1 cellular context compared by ENCODE assay signal in the genomic region with DNA sequence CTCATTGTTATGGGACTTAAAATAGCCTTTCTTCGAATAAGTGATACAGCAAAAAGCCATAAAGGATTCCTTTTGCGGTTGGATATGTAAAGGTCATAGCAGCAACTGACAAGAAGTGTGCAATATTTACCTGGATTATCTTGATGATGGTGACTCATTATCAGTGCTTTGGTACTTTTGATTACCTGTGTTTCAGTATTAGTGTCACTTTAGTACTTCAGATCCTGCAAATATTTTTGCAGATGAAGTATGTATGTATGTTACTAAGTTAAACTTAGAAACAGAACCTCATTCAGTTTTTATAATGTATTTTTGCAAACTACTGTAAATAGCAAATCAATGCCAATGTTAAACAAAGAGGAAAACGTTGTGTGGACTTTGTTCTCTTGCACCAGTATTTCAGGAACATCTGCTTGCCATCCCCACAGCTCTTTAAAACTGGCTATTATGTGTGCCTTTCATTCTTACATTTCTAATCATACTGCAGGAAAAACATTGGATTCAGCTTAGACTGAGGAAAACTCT.
TF ChIP-seq lines count a peak whose summit lies in the region.

No MANE protein-coding gene starts in this region.

TF ChIP-seq in HepG2, 621 proteins besides CTCF, POLR2A, EP300 and RAD21 (continued from another document and continues in another):
- TF ChIP-seq, protein P1, sequence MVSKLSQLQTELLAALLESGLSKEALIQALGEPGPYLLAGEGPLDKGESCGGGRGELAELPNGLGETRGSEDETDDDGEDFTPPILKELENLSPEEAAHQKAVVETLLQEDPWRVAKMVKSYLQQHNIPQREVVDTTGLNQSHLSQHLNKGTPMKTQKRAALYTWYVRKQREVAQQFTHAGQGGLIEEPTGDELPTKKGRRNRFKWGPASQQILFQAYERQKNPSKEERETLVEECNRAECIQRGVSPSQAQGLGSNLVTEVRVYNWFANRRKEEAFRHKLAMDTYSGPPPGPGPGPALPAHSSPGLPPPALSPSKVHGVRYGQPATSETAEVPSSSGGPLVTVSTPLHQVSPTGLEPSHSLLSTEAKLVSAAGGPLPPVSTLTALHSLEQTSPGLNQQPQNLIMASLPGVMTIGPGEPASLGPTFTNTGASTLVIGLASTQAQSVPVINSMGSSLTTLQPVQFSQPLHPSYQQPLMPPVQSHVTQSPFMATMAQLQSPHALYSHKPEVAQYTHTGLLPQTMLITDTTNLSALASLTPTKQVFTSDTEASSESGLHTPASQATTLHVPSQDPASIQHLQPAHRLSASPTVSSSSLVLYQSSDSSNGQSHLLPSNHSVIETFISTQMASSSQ (IDR thresholded peaks at IDR 0.05; ENCODE audit: low read depth) = peak; percentile 62
- TF ChIP-seq, protein P1 (CRISPR knock-in tag; IDR thresholded peaks at IDR 0.05; ENCODE audit: borderline replicate concordance) = peak; percentile 55; the same call in 1 of the 2 replicates
- TF ChIP-seq SRSF4 (IDR thresholded peaks at IDR 0.05; ENCODE audit: low read depth, low read length, poor library complexity, severe bottlenecking) (no peak), HNF4A (CRISPR knock-in tag; IDR thresholded peaks at IDR 0.05) (peak; percentile 92), MIER3 (CRISPR knock-in tag; IDR thresholded peaks at IDR 0.05; ENCODE audit: borderline replicate concordance) (peak; percentile 47; the same call in 1 of the 2 replicates), MTA1 (CRISPR knock-in tag; IDR thresholded peaks at IDR 0.05; ENCODE audit: borderline replicate concordance) (no peak), AKAP8 (CRISPR knock-in tag; IDR thresholded peaks at IDR 0.05) (no peak), NFIB (CRISPR knock-in tag; IDR thresholded peaks at IDR 0.05; ENCODE audit: borderline replicate concordance) (no peak), SIN3A (IDR thresholded peaks at IDR 0.05; ENCODE audit: borderline replicate concordance, low read depth, low read length) (no peak), TAF1 (CRISPR knock-in tag; IDR thresholded peaks at IDR 0.05) (no peak), GATAD2A (CRISPR knock-in tag; IDR thresholded peaks at IDR 0.05) (peak; percentile 94), ZNF160 (CRISPR knock-in tag; IDR thresholded peaks at IDR 0.05) (no peak), JUND (CRISPR knock-in tag; IDR thresholded peaks at IDR 0.05) (peak; percentile 89), NR2F1 (CRISPR knock-in tag; IDR thresholded peaks at IDR 0.05) (peak; percentile 53 to 90; a peak in 3 of 4 replicates), HOXA3 (CRISPR knock-in tag; IDR thresholded peaks at IDR 0.05) (0 out of 2 replicates have a peak, but pooled peaks have one; percentile 20), RFXAP (CRISPR knock-in tag; IDR thresholded peaks at IDR 0.05; ENCODE audit: borderline replicate concordance) (no peak), RFX5 (IDR thresholded peaks at IDR 0.05; ENCODE audit: low read depth, low read length) (no peak), TBX2 (CRISPR knock-in tag; IDR thresholded peaks at IDR 0.05; ENCODE audit: borderline replicate concordance) (0 out of 2 replicates have a peak, but pooled peaks have one; percentile 38), EED (CRISPR knock-in tag; IDR thresholded peaks at IDR 0.05) (no peak), ARHGAP35 (CRISPR knock-in tag; IDR thresholded peaks at IDR 0.05; ENCODE audit: borderline replicate concordance) (no peak), TBX3 (IDR thresholded peaks at IDR 0.05; ENCODE audit: borderline replicate concordance) (peak; percentile 56; the same call in 1 of the 2 replicates), HMG20A (CRISPR knock-in tag; IDR thresholded peaks at IDR 0.05; ENCODE audit: borderline replicate concordance) (peak; percentile 93), HCFC1 (IDR thresholded peaks at IDR 0.05; ENCODE audit: low read depth, low read length) (no peak), ZFP1 (CRISPR knock-in tag; IDR thresholded peaks at IDR 0.05) (0 out of 2 replicates have a peak, but pooled peaks have one; percentile 48)
- TF ChIP-seq, protein P2, sequence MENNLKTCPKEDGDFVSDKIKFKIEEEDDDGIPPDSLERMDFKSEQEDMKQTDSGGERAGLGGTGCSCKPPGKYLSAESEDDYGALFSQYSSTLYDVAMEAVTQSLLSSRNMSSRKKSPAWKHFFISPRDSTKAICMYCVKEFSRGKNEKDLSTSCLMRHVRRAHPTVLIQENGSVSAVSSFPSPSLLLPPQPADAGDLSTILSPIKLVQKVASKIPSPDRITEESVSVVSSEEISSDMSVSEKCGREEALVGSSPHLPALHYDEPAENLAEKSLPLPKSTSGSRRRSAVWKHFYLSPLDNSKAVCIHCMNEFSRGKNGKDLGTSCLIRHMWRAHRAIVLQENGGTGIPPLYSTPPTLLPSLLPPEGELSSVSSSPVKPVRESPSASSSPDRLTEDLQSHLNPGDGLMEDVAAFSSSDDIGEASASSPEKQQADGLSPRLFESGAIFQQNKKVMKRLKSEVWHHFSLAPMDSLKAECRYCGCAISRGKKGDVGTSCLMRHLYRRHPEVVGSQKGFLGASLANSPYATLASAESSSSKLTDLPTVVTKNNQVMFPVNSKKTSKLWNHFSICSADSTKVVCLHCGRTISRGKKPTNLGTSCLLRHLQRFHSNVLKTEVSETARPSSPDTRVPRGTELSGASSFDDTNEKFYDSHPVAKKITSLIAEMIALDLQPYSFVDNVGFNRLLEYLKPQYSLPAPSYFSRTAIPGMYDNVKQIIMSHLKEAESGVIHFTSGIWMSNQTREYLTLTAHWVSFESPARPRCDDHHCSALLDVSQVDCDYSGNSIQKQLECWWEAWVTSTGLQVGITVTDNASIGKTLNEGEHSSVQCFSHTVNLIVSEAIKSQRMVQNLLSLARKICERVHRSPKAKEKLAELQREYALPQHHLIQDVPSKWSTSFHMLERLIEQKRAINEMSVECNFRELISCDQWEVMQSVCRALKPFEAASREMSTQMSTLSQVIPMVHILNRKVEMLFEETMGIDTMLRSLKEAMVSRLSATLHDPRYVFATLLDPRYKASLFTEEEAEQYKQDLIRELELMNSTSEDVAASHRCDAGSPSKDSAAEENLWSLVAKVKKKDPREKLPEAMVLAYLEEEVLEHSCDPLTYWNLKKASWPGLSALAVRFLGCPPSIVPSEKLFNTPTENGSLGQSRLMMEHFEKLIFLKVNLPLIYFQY (CRISPR knock-in tag; IDR thresholded peaks at IDR 0.05; ENCODE audit: borderline replicate concordance) = no peak
- TF ChIP-seq, protein P3, sequence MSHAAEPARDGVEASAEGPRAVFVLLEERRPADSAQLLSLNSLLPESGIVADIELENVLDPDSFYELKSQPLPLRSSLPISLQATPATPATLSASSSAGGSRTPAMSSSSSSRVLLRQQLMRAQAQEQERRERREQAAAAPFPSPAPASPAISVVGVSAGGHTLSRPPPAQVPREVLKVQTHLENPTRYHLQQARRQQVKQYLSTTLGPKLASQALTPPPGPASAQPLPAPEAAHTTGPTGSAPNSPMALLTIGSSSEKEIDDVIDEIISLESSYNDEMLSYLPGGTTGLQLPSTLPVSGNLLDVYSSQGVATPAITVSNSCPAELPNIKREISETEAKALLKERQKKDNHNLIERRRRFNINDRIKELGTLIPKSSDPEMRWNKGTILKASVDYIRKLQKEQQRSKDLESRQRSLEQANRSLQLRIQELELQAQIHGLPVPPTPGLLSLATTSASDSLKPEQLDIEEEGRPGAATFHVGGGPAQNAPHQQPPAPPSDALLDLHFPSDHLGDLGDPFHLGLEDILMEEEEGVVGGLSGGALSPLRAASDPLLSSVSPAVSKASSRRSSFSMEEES (CRISPR knock-in tag; IDR thresholded peaks at IDR 0.05) = 0 out of 2 replicates have a peak, but pooled peaks have one; percentile 43
- TF ChIP-seq, protein P4, sequence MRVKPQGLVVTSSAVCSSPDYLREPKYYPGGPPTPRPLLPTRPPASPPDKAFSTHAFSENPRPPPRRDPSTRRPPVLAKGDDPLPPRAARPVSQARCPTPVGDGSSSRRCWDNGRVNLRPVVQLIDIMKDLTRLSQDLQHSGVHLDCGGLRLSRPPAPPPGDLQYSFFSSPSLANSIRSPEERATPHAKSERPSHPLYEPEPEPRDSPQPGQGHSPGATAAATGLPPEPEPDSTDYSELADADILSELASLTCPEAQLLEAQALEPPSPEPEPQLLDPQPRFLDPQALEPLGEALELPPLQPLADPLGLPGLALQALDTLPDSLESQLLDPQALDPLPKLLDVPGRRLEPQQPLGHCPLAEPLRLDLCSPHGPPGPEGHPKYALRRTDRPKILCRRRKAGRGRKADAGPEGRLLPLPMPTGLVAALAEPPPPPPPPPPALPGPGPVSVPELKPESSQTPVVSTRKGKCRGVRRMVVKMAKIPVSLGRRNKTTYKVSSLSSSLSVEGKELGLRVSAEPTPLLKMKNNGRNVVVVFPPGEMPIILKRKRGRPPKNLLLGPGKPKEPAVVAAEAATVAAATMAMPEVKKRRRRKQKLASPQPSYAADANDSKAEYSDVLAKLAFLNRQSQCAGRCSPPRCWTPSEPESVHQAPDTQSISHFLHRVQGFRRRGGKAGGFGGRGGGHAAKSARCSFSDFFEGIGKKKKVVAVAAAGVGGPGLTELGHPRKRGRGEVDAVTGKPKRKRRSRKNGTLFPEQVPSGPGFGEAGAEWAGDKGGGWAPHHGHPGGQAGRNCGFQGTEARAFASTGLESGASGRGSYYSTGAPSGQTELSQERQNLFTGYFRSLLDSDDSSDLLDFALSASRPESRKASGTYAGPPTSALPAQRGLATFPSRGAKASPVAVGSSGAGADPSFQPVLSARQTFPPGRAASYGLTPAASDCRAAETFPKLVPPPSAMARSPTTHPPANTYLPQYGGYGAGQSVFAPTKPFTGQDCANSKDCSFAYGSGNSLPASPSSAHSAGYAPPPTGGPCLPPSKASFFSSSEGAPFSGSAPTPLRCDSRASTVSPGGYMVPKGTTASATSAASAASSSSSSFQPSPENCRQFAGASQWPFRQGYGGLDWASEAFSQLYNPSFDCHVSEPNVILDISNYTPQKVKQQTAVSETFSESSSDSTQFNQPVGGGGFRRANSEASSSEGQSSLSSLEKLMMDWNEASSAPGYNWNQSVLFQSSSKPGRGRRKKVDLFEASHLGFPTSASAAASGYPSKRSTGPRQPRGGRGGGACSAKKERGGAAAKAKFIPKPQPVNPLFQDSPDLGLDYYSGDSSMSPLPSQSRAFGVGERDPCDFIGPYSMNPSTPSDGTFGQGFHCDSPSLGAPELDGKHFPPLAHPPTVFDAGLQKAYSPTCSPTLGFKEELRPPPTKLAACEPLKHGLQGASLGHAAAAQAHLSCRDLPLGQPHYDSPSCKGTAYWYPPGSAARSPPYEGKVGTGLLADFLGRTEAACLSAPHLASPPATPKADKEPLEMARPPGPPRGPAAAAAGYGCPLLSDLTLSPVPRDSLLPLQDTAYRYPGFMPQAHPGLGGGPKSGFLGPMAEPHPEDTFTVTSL (CRISPR knock-in tag; IDR thresholded peaks at IDR 0.05; ENCODE audit: borderline replicate concordance) = peak; percentile 94
- TF ChIP-seq, protein P5, sequence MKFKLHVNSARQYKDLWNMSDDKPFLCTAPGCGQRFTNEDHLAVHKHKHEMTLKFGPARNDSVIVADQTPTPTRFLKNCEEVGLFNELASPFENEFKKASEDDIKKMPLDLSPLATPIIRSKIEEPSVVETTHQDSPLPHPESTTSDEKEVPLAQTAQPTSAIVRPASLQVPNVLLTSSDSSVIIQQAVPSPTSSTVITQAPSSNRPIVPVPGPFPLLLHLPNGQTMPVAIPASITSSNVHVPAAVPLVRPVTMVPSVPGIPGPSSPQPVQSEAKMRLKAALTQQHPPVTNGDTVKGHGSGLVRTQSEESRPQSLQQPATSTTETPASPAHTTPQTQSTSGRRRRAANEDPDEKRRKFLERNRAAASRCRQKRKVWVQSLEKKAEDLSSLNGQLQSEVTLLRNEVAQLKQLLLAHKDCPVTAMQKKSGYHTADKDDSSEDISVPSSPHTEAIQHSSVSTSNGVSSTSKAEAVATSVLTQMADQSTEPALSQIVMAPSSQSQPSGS (CRISPR knock-in tag; IDR thresholded peaks at IDR 0.05) = peak; percentile 85
- TF ChIP-seq, protein P6, sequence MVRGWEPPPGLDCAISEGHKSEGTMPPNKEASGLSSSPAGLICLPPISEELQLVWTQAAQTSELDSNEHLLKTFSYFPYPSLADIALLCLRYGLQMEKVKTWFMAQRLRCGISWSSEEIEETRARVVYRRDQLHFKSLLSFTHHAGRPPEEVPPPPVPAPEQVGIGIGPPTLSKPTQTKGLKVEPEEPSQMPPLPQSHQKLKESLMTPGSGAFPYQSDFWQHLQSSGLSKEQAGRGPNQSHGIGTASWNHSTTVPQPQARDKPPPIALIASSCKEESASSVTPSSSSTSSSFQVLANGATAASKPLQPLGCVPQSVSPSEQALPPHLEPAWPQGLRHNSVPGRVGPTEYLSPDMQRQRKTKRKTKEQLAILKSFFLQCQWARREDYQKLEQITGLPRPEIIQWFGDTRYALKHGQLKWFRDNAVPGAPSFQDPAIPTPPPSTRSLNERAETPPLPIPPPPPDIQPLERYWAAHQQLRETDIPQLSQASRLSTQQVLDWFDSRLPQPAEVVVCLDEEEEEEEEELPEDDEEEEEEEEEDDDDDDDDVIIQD (CRISPR knock-in tag; IDR thresholded peaks at IDR 0.05; ENCODE audit: low read depth) = peak; percentile 59
